ENCODE assay signal across 2 cellular contexts in genomic region chr3:142878901-142879300, GRCh38.
TF ChIP-seq lines count a peak whose summit lies in the region.

No MANE protein-coding gene starts in this region.

TF ChIP-seq in HEK293, 187 proteins besides CTCF, POLR2A, EP300 and RAD21:
- TF ChIP-seq MYNN (tag by site-specific recombination; IDR thresholded peaks at IDR 0.05; ENCODE audit: borderline replicate concordance), result no peak
- no peak for TF ChIP-seq HOXA7 (CRISPR knock-in tag; IDR thresholded peaks at IDR 0.05; ENCODE audit: borderline replicate concordance)
- no peak for TF ChIP-seq ZNF2 (tag by site-specific recombination; IDR thresholded peaks at IDR 0.05)
- peak; percentile 67 for TF ChIP-seq PRDM6 (tag by site-specific recombination; IDR thresholded peaks at IDR 0.05)
- no peak for TF ChIP-seq ZNF169 (tag by site-specific recombination; IDR thresholded peaks at IDR 0.05)
- TF ChIP-seq FEZF1 (tag by site-specific recombination; IDR thresholded peaks at IDR 0.05), result 0 out of 2 replicates have a peak, but pooled peaks have one; percentile 8

TF ChIP-seq in K562, 482 proteins besides CTCF, POLR2A, EP300 and RAD21 (continued from another document):
- no peak for TF ChIP-seq RAD51 (IDR thresholded peaks at IDR 0.05; ENCODE audit: borderline replicate concordance, low read depth)
- no peak for TF ChIP-seq CHD4 (IDR thresholded peaks at IDR 0.05; ENCODE audit: insufficient read depth, insufficient replicate concordance, low read depth, low read length, poor library complexity, severe bottlenecking)
- TF ChIP-seq GMEB1 (CRISPR knock-in tag; IDR thresholded peaks at IDR 0.05), result no peak
- no peak for TF ChIP-seq KDM2B (CRISPR knock-in tag; IDR thresholded peaks at IDR 0.05)
- no peak for TF ChIP-seq JUNB (CRISPR knock-in tag; conservative IDR thresholded peaks at IDR 0.05)
- no peak for TF ChIP-seq NONO (IDR thresholded peaks at IDR 0.05; ENCODE audit: low read depth in 2 of 2, low read length in 1 of 2)
- no peak for TF ChIP-seq CREB3L1 (IDR thresholded peaks at IDR 0.05; ENCODE audit: borderline replicate concordance, low read depth)
- TF ChIP-seq MLLT1 (IDR thresholded peaks at IDR 0.05), result no peak
- no peak for TF ChIP-seq HOMEZ (CRISPR knock-in tag; IDR thresholded peaks at IDR 0.05)
- TF ChIP-seq RFX5 (IDR thresholded peaks at IDR 0.05; ENCODE audit: low read depth, low read length), result no peak
